In genomic region chr6:43917878-43918382, GRCh38 we compare ENCODE assay signal across 1 cellular context.
TF ChIP-seq lines count a peak whose summit lies in the region.

No MANE protein-coding gene starts in this region.

TF ChIP-seq in HepG2, 621 proteins besides CTCF, POLR2A, EP300 and RAD21 (continued from another document and continues in another):
- peak; percentile 69; the same call in 1 of the 2 replicates for TF ChIP-seq ZBTB39 (CRISPR knock-in tag; IDR thresholded peaks at IDR 0.05)
- TF ChIP-seq MTF2 (CRISPR knock-in tag; IDR thresholded peaks at IDR 0.05; ENCODE audit: borderline replicate concordance), result 0 out of 2 replicates have a peak, but pooled peaks have one; percentile 43
- 0 out of 2 replicates have a peak, but pooled peaks have one; percentile 5 for TF ChIP-seq ZNF772 (CRISPR knock-in tag; IDR thresholded peaks at IDR 0.05)
- no peak for TF ChIP-seq NFE2L2 (IDR thresholded peaks at IDR 0.05; ENCODE audit: low read length)
- no peak for TF ChIP-seq PRDM15 (CRISPR knock-in tag; IDR thresholded peaks at IDR 0.05)
- no peak for TF ChIP-seq MTA1 (CRISPR knock-in tag; IDR thresholded peaks at IDR 0.05; ENCODE audit: borderline replicate concordance)
- no peak for TF ChIP-seq FLYWCH1 (CRISPR knock-in tag; IDR thresholded peaks at IDR 0.05)
- TF ChIP-seq CBX1 (IDR thresholded peaks at IDR 0.05; ENCODE audit: low read depth), result no peak
- TF ChIP-seq CBX2 (IDR thresholded peaks at IDR 0.05; ENCODE audit: low read depth, low read length), result no peak
- no peak for TF ChIP-seq CBX2 (CRISPR knock-in tag; IDR thresholded peaks at IDR 0.05; ENCODE audit: low read depth)
- no peak for TF ChIP-seq SOX6 (IDR thresholded peaks at IDR 0.05)
- no peak for TF ChIP-seq SOX6 (CRISPR knock-in tag; IDR thresholded peaks at IDR 0.05)
- no peak for TF ChIP-seq GATAD2A (CRISPR knock-in tag; IDR thresholded peaks at IDR 0.05)
- TF ChIP-seq YY1 (IDR thresholded peaks at IDR 0.05; ENCODE audit: insufficient read depth, insufficient replicate concordance, low read depth, low read length), result no peak
- TF ChIP-seq HMGXB3 (CRISPR knock-in tag; IDR thresholded peaks at IDR 0.05; ENCODE audit: borderline replicate concordance), result no peak
- TF ChIP-seq ZNF761 (CRISPR knock-in tag; conservative IDR thresholded peaks at IDR 0.05), result no peak
- no peak for TF ChIP-seq ZFP90 (CRISPR knock-in tag; IDR thresholded peaks at IDR 0.05; ENCODE audit: borderline replicate concordance)
- TF ChIP-seq ZNF326 (CRISPR knock-in tag; IDR thresholded peaks at IDR 0.05; ENCODE audit: borderline replicate concordance), result no peak
- no peak for TF ChIP-seq NFATC3 (CRISPR knock-in tag; IDR thresholded peaks at IDR 0.05)
- TF ChIP-seq ONECUT2 (CRISPR knock-in tag; IDR thresholded peaks at IDR 0.05), result no peak
- TF ChIP-seq TEAD3 (CRISPR knock-in tag; optimal IDR thresholded peaks at IDR 0.05; ENCODE audit: borderline replicate concordance), result no peak
- no peak for TF ChIP-seq ZNF383 (CRISPR knock-in tag; IDR thresholded peaks at IDR 0.05; ENCODE audit: borderline replicate concordance)
- TF ChIP-seq PHF20 (CRISPR knock-in tag; IDR thresholded peaks at IDR 0.05), result peak; percentile 9; the same call in 1 of the 2 replicates
- peak; percentile 97 to 98 for TF ChIP-seq MAFK (conservative IDR thresholded peaks at IDR 0.05 in 1 of 2, IDR thresholded peaks at IDR 0.05 in 1 of 2; ENCODE audit: low read length in 2 of 2)
- TF ChIP-seq ZNF512 (CRISPR knock-in tag; IDR thresholded peaks at IDR 0.05), result no peak
- TF ChIP-seq ZNF543 (CRISPR knock-in tag; IDR thresholded peaks at IDR 0.05), result peak; percentile 11; the same call in 1 of the 2 replicates
- TF ChIP-seq REL (CRISPR knock-in tag; conservative IDR thresholded peaks at IDR 0.05), result no peak
- no peak for TF ChIP-seq NCOA5 (CRISPR knock-in tag; IDR thresholded peaks at IDR 0.05)
- TF ChIP-seq ZNF776 (CRISPR knock-in tag; IDR thresholded peaks at IDR 0.05), result no peak
- TF ChIP-seq PHB2 (IDR thresholded peaks at IDR 0.05; ENCODE audit: partially characterized antibody), result no peak
- no peak for TF ChIP-seq SMAD3 (CRISPR knock-in tag; IDR thresholded peaks at IDR 0.05)
- 0 out of 2 replicates have a peak, but pooled peaks have one; percentile 26 for TF ChIP-seq MAFG (CRISPR knock-in tag; IDR thresholded peaks at IDR 0.05)
- TF ChIP-seq MAFF (IDR thresholded peaks at IDR 0.05; ENCODE audit: low read depth, low read length), result peak; percentile 95
- TF ChIP-seq NFRKB (IDR thresholded peaks at IDR 0.05), result no peak
- TF ChIP-seq DMAP1 (CRISPR knock-in tag; IDR thresholded peaks at IDR 0.05), result no peak
- no peak for TF ChIP-seq CERS6 (CRISPR knock-in tag; IDR thresholded peaks at IDR 0.05)
- TF ChIP-seq ZNF12 (CRISPR knock-in tag; IDR thresholded peaks at IDR 0.05), result peak; percentile 100
- no peak for TF ChIP-seq HBP1 (CRISPR knock-in tag; IDR thresholded peaks at IDR 0.05; ENCODE audit: low read depth)
- TF ChIP-seq ZNF747 (CRISPR knock-in tag; IDR thresholded peaks at IDR 0.05; ENCODE audit: borderline replicate concordance), result no peak
- no peak for TF ChIP-seq KMT2A (CRISPR knock-in tag; IDR thresholded peaks at IDR 0.05)
- no peak; the same call in 1 of the 2 replicates for TF ChIP-seq RBFOX2 (IDR thresholded peaks at IDR 0.05; ENCODE audit: low read depth, low read length)
- TF ChIP-seq DR1 (CRISPR knock-in tag; IDR thresholded peaks at IDR 0.05), result 0 out of 2 replicates have a peak, but pooled peaks have one; percentile 13
- no peak for TF ChIP-seq ZBTB26 (CRISPR knock-in tag; IDR thresholded peaks at IDR 0.05; ENCODE audit: borderline replicate concordance)
- TF ChIP-seq TEAD2 (CRISPR knock-in tag; IDR thresholded peaks at IDR 0.05), result no peak
- no peak; the same call in 1 of the 2 replicates for TF ChIP-seq NCOA1 (CRISPR knock-in tag; IDR thresholded peaks at IDR 0.05)
- no peak for TF ChIP-seq CHCHD3 (CRISPR knock-in tag; IDR thresholded peaks at IDR 0.05)
